ENCODE assay signal across 8 cellular contexts in the genomic region with DNA sequence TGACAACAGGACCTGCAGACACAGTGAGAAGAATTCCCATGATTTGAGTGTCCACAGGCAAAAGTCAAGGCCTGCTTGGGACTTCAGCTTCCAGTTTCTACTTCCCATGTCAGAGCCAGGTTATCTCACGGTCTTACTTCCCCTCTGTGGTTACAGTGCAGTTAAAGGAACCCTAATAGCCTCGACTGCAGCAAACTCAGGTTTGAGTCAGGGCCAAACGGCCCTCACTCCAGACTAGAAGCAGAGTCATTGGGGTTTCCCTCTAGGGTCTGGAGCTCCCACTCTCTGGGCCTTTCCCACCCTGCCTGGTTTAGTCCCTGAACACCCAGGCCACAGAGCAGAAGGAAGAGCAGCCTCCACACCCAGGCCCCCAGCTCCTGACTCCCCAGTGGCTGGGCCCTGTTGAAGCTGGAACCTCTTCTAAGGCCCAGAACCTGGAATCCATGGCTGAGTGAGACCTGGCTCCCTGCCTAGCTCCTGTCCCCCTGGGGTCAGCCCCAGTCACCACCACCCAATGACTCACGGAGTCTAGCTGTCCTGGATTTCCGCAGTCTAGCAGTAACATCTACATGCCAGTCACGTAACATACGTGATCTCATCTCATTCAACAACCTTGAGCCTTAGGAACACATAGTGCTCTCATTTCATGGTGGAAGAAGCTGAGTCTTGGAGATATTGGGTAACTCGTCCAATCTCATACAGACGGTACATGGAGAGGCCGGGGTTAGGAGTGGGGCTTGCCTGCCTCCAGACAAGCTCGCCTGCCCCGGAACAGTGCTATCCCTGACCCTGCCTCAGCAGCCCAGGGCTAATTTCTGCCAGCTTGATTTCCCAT. TPM values are rescaled to one million over a fixed set of nuclear protein-coding genes. Genes with fewer than 3 reads are reported as not detected.
DNase-seq lines count a peak whose midpoint lies in the region; ATAC-seq and TF ChIP-seq lines count a peak whose summit lies in the region.

No MANE protein-coding gene starts in this region.

- H3K27ac ChIP-seq in MM.1S (ENCODE audit: low read length) (no peak overlapping the region), endodermal cell (ENCODE audit: low read depth, low read length) (no peak overlapping the region), skeletal muscle tissue (ENCODE audit: low read depth, low read length) (peak overlapping the region; percentile 49)

- no peak overlapping the region for H3K4me2 ChIP-seq in MM.1S (ENCODE audit: low read depth, low read length)

- no peaks in the 10 kb centered on the region for H3K27me3 Mint-ChIP-seq in endodermal cell (ENCODE audit: insufficient read depth)

- 0 out of 2 replicates have a peak overlapping the region, but pooled peaks have one; percentile 52 for H2AFZ ChIP-seq in MM.1S (ENCODE audit: low read length)

- H3K27me3 ChIP-seq in MM.1S (replicated peaks; ENCODE audit: insufficient read depth, low read length) (no peaks in the 10 kb centered on the region), endodermal cell (ENCODE audit: control insufficient read depth, insufficient read depth, low read length, poor library complexity, severe bottlenecking) (no peaks in the 10 kb centered on the region), skeletal muscle tissue (ENCODE audit: control insufficient read depth in 3 of 3, insufficient read depth in 3 of 3, low read length in 3 of 3) (peaks cover 0 to 3% (median 0%) of the 10 kb centered on the region in 3 donors)

- 93 to 98% methylated on average over 12 of the region's 12 CpGs for WGBS in endodermal cell (ENCODE audit: insufficient coverage in 1 of 2, insufficient read length in 1 of 2), 2 experiments

- peaks cover 10% of the 10 kb centered on the region for H3K4me1 Mint-ChIP-seq in endodermal cell

- H3K4me3 ChIP-seq in MM.1S (ENCODE audit: low read length) (no peak overlapping the region), endodermal cell (ENCODE audit: low read length) (no peak overlapping the region), skeletal muscle tissue (ENCODE audit: low read length in 3 of 3) (no peak overlapping the region)

- H3K36me3 ChIP-seq in MM.1S (replicated peaks; ENCODE audit: insufficient read depth, low read length) (no peaks in the 10 kb centered on the region), endodermal cell (ENCODE audit: control insufficient read depth, insufficient read depth, low read length) (no peaks in the 10 kb centered on the region), skeletal muscle tissue (ENCODE audit: control insufficient read depth in 3 of 3, insufficient read depth in 3 of 3, low read length in 3 of 3) (no peaks in the 10 kb centered on the region)

- peak overlapping the region; percentile 37 for H3K27ac Mint-ChIP-seq in endodermal cell

- H3F3A ChIP-seq in MM.1S (ENCODE audit: insufficient read depth, low read length) = no peaks in the 10 kb centered on the region

- H3K36me3 Mint-ChIP-seq in endodermal cell (ENCODE audit: low read depth) = no peaks in the 10 kb centered on the region

- H3K9me2 ChIP-seq in MM.1S (replicated peaks; ENCODE audit: insufficient read depth, low read length) = no peaks in the 10 kb centered on the region

- DNase-seq in GM20000 (ENCODE audit: low spot score) (peak; percentile 46), MM.1S (no peak), endodermal cell (no peak)
- no peak for DNase-seq in activated naive CD4-positive, alpha-beta T cell treated with Interleukin-2 at 50 U/mL for 16 hours
- no peak for DNase-seq in stimulated activated CD4-positive, alpha-beta T cell treated with anti-CD3 and anti-CD28 coated beads, Interleukin-4, amount 100 ng/mL, for 24 hours

- H4K20me1 ChIP-seq in MM.1S (ENCODE audit: insufficient read depth, low read length) = no peaks in the 10 kb centered on the region

- H3K4me1 ChIP-seq in MM.1S (ENCODE audit: low read length) (0 out of 2 replicates have a peak, but pooled peaks cover 7% of the 10 kb centered on the region), endodermal cell (ENCODE audit: control insufficient read depth, insufficient read depth, low read length) (no peaks in the 10 kb centered on the region), skeletal muscle tissue (ENCODE audit: control insufficient read depth in 3 of 3, insufficient read depth in 3 of 3, low read length in 3 of 3) (peaks cover 0 to 2% (median 0%) of the 10 kb centered on the region in 3 donors)

- no peak overlapping the region for H3K4me3 Mint-ChIP-seq in endodermal cell

- no peaks in the 10 kb centered on the region for H3K79me2 ChIP-seq in MM.1S (ENCODE audit: low read length)

- ATAC-seq in HG03460 (IDR thresholded peaks at IDR 0.05; ENCODE audit: unreplicated experiment) (no peak), HG03378 (IDR thresholded peaks at IDR 0.05; ENCODE audit: unreplicated experiment) (no peak)

- H3K9me3 Mint-ChIP-seq in endodermal cell = no peaks in the 10 kb centered on the region

- H3K9ac ChIP-seq in MM.1S (ENCODE audit: low read length) = no peak overlapping the region
- no peak overlapping the region for H3K9ac ChIP-seq in endodermal cell (ENCODE audit: extremely low read depth, low read length, poor library complexity, severe bottlenecking)
- H3K9ac ChIP-seq in skeletal muscle tissue (ENCODE audit: low read depth in 1 of 3, low read length in 3 of 3) = no peak overlapping the region

- H3K9me3 ChIP-seq in MM.1S (replicated peaks; ENCODE audit: insufficient read depth, low read length) = no peaks in the 10 kb centered on the region
- H3K9me3 ChIP-seq in endodermal cell (ENCODE audit: control insufficient read depth, low read length) = no peaks in the 10 kb centered on the region
- H3K9me3 ChIP-seq in skeletal muscle tissue (ENCODE audit: control insufficient read depth in 3 of 3, low read length in 3 of 3) = no peaks in the 10 kb centered on the region

- TF ChIP-seq CTCF in GM20000 (IDR thresholded peaks at IDR 0.05; ENCODE audit: extremely low read depth, missing control alignments) (no peak), MM.1S (IDR thresholded peaks at IDR 0.05; ENCODE audit: low read length) (no peak), endodermal cell (conservative IDR thresholded peaks at IDR 0.05) (no peak)

RNA-seq across cellular contexts. Expression of a gene that starts 9.2 kb away (rescaled TPM):
- total RNA-seq in endodermal cell = not detected
- polyA plus RNA-seq in endodermal cell (2013, experiment 1 of 2) = 0.78 TPM
- polyA plus RNA-seq in endodermal cell (2013, experiment 2 of 2) = not detected
- total RNA-seq in skeletal muscle tissue = not detected

RNA-seq across cellular contexts. Expression of a gene that starts 18.7 kb away (rescaled TPM):
- total RNA-seq in endodermal cell = 10 to 100 TPM; 44.4 to 49.9 TPM
- polyA plus RNA-seq in endodermal cell (2013, experiment 1 of 2) = 60.3 TPM
- 61.4 TPM for polyA plus RNA-seq in endodermal cell (2013, experiment 2 of 2)
- total RNA-seq in skeletal muscle tissue = 12.0 TPM
